ENCODE assay signal across 8 cellular contexts in genomic region chr4:21790437-21791029, GRCh38.
A peak's percentile ranks its signal among the peaks of the same experiment; 100 is the strongest.
DNase-seq lines count a peak whose midpoint lies in the region; ATAC-seq and TF ChIP-seq lines count a peak whose summit lies in the region.

No MANE protein-coding gene starts in this region.

- H3K4me1 ChIP-seq in hepatocyte (ENCODE audit: insufficient read depth) = no peaks in the 10 kb centered on the region

- TF ChIP-seq CTCF in GM12864 (IDR thresholded peaks at IDR 0.05; ENCODE audit: low read depth, low read length, missing control alignments) (peak; percentile 39), hepatocyte (IDR thresholded peaks at IDR 0.05; ENCODE audit: poor library complexity) (peak; percentile 74)

- no peaks in the 10 kb centered on the region for H3K9me3 ChIP-seq in hepatocyte (ENCODE audit: low read depth)

- no peaks in the 10 kb centered on the region for H4K20me1 ChIP-seq in hepatocyte (ENCODE audit: insufficient read depth, poor library complexity, severe bottlenecking)

- H3K9me2 ChIP-seq in hepatocyte (replicated peaks; ENCODE audit: insufficient read depth) = no peaks in the 10 kb centered on the region

- ATAC-seq in GM18511 (IDR thresholded peaks at IDR 0.05; ENCODE audit: unreplicated experiment) (no peak), GM18519 (IDR thresholded peaks at IDR 0.05; ENCODE audit: low FRiP score, unreplicated experiment) (no peak), HG03045 (IDR thresholded peaks at IDR 0.05; ENCODE audit: unreplicated experiment) (no peak)

- WGBS in hepatocyte (ENCODE audit: low lambda C conversion rate, missing lambda C conversion rate) = 26% methylated on average over 4 of the region's 4 CpGs

- no peaks in the 10 kb centered on the region for H3K36me3 ChIP-seq in hepatocyte (replicated peaks; ENCODE audit: insufficient read depth, low read depth)

- H3K79me2 ChIP-seq in hepatocyte = no peaks in the 10 kb centered on the region

- peak; percentile 35 for DNase-seq in A172 (ENCODE audit: low spot score)
- no peak for DNase-seq in GM12864 (ENCODE audit: low read depth)
- DNase-seq in SK-MEL-5 (ENCODE audit: low read depth, low spot score) = peak; percentile 55
- DNase-seq in hepatocyte (ENCODE audit: low spot score) = peak; percentile 49
- no peak for DNase-seq in effector CD8-positive, alpha-beta T cell (lab: John Stamatoyannopoulos, UW)

- no peak overlapping the region for H3K4me3 ChIP-seq in GM12864 (ENCODE audit: low read depth, low read length)
- no peak overlapping the region for H3K4me3 ChIP-seq in hepatocyte

- no peaks in the 10 kb centered on the region for H3K27me3 ChIP-seq in hepatocyte

- in situ Hi-C loops in SK-MEL-5 (cut with HindIII; ENCODE audit: low pct_unique_long_range_greater_than_20kb, low sequenced_read_pairs) = no loop called here

- no peak overlapping the region for H3K27ac ChIP-seq in hepatocyte

- H2AFZ ChIP-seq in hepatocyte = no peak overlapping the region

- no peak overlapping the region for H3K4me2 ChIP-seq in hepatocyte

Comparison
In these comparisons a context has a peak if more than half of its experiments do, and no peak if none do; other contexts are left out.
1. DNase-seq: peak in A172 (single experiment), SK-MEL-5 (single experiment) and hepatocyte (single experiment); none in GM12864 (single experiment) and effector CD8-positive, alpha-beta T cell (single experiment).